ENCODE assay signal across 24 cellular contexts in the genomic region with DNA sequence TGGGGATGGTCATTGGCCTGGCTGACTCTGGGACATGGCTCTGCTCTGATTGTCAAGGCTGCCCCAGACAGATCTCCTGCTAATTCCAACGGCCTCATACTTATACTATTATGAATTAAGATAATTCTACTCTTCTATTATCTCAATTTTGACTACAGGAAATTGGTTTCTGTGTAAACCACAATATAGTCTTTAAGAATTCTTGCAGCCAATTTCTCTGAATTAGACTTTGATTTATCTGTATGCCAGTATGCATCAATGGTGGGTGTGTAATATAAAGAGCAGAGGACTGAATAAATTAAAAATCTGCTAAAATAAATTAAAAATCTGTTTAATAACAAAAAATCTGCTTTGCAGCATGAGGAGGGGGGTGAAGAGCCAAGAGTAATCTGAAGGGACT.
"Had no signal": no experiment of that assay in that cellular context is flagged by ENCODE, and none has a peak within 500 bp of the region (broad histone marks: within the 10 kb centered on the region; RNA-seq: fewer than 3 reads in every experiment).

No MANE protein-coding gene starts in this region.

- H3K27ac ChIP-seq: coronary artery, esophagus squamous epithelium, heart right ventricle, left lung, parathyroid adenoma, right lobe of liver, suprapubic skin, transverse colon, upper lobe of right lung had no signal

- H3K27ac Mint-ChIP-seq: naive thymus-derived CD4-positive, alpha-beta T cell; stimulated activated naive B cell treated with anti-CD40 and anti-IgM and Interleukin-4, amounts not matched to agents 10 μg/mL and 1 μg/mL and 100 μg/mL, for 72 hours; stimulated activated naive CD8-positive, alpha-beta T cell treated with anti-CD3 and anti-CD28 coated beads, Interleukin-15, amount 100 ng/mL, for 72 hours had no signal

- H3K4me3 Mint-ChIP-seq: effector memory CD8-positive, alpha-beta T cell; stimulated activated naive B cell treated with anti-CD40 and anti-IgM and Interleukin-4, amounts not matched to agents 10 μg/mL and 1 μg/mL and 100 μg/mL, for 72 hours; stimulated activated naive CD8-positive, alpha-beta T cell treated with anti-CD3 and anti-CD28 coated beads, Interleukin-15, amount 100 ng/mL, for 72 hours had no signal

- ATAC-seq: effector memory CD8-positive, alpha-beta T cell; heart right ventricle; left cardiac atrium; naive thymus-derived CD4-positive, alpha-beta T cell; right lobe of liver; stimulated activated naive B cell treated with anti-CD40 and anti-IgM and Interleukin-4, amounts not matched to agents 10 μg/mL and 1 μg/mL and 100 μg/mL, for 72 hours; stimulated activated naive CD8-positive, alpha-beta T cell treated with anti-CD3 and anti-CD28 coated beads, Interleukin-15, amount 100 ng/mL, for 72 hours; upper lobe of right lung had no signal

- H3K27me3 Mint-ChIP-seq: effector memory CD8-positive, alpha-beta T cell; naive thymus-derived CD4-positive, alpha-beta T cell; progenitor cell of endocrine pancreas; stimulated activated naive B cell treated with anti-CD40 and anti-IgM and Interleukin-4, amounts not matched to agents 10 μg/mL and 1 μg/mL and 100 μg/mL, for 72 hours; stimulated activated naive CD8-positive, alpha-beta T cell treated with anti-CD3 and anti-CD28 coated beads, Interleukin-15, amount 100 ng/mL, for 72 hours had no signal

- H3K4me3 ChIP-seq: coronary artery, esophagus squamous epithelium, heart right ventricle, left lung, right lobe of liver, suprapubic skin, transverse colon, upper lobe of right lung had no signal

- FAIRE-seq: islet of Langerhans, small intestine had no signal

- H3K36me3 ChIP-seq: left lung, right lobe of liver, suprapubic skin, transverse colon, upper lobe of right lung had no signal

- DNase-seq: dermis blood vessel endothelial cell; effector memory CD8-positive, alpha-beta T cell; erythroblast; esophagus squamous epithelium; glutamatergic neuron; heart right ventricle; left cardiac atrium; left lung; mesendoderm; midbrain; naive thymus-derived CD4-positive, alpha-beta T cell; right lobe of liver; small intestine; stimulated activated CD4-positive, alpha-beta T cell treated with anti-CD3 and anti-CD28 coated beads, Interleukin-15, amount 100 ng/mL, for 24 hours; stimulated activated CD4-positive, alpha-beta T cell treated with anti-CD3 and anti-CD28 coated beads, Interleukin-2, amount 100 ng/mL, for 48 hours; stimulated activated naive B cell treated with anti-CD40 and anti-IgM and Interleukin-4, amounts not matched to agents 10 μg/mL and 1 μg/mL and 100 μg/mL, for 72 hours; stimulated activated naive CD8-positive, alpha-beta T cell treated with anti-CD3 and anti-CD28 coated beads, Interleukin-15, amount 100 ng/mL, for 72 hours; transverse colon; upper lobe of right lung had no signal

- H3K4me1 ChIP-seq: parathyroid adenoma had no signal

- H3K9me3 ChIP-seq: esophagus squamous epithelium, heart right ventricle, left lung, right lobe of liver, suprapubic skin, transverse colon, upper lobe of right lung had no signal

- H3K27me3 ChIP-seq: esophagus squamous epithelium, heart right ventricle, left lung, right lobe of liver, suprapubic skin, transverse colon, upper lobe of right lung had no signal

- H3K9me3 Mint-ChIP-seq: effector memory CD8-positive, alpha-beta T cell; stimulated activated naive CD8-positive, alpha-beta T cell treated with anti-CD3 and anti-CD28 coated beads, Interleukin-15, amount 100 ng/mL, for 72 hours had no signal
